Comparison of ENCODE assay signal across 1 cellular context in the genomic region with DNA sequence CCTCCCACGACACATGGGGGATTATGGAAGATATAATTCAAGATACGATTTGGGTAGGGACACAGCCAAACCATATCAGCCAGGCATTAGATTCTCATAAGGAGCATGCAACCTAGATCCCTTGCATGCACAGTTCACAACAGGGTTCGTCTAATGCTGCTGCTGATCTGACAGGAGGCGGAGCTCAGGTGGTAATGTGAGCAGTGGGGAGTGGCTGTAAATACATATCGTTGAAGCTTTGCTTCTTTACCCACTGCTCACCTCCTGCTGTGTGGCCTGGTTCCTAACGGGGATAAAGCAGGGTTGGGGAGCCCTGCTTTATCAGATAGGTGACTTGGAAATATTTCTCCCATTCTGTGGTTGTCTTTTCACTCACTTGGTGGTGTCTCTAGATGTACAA.
TF ChIP-seq lines count a peak whose summit lies in the region.

No MANE protein-coding gene starts in this region.

TF ChIP-seq in K562, 482 proteins besides CTCF, POLR2A, EP300 and RAD21:
- TF ChIP-seq IRF9 (tag; IDR thresholded peaks at IDR 0.05) (no peak), ZNF76 (CRISPR knock-in tag; IDR thresholded peaks at IDR 0.05; ENCODE audit: borderline replicate concordance) (no peak)
